29 cellular contexts compared by ENCODE assay signal in genomic region chr2:8673381-8673780, GRCh38.
"Had no signal": no experiment of that assay in that cellular context is flagged by ENCODE, and none has a peak within 500 bp of the region (broad histone marks: within the 10 kb centered on the region; RNA-seq: fewer than 3 reads in every experiment).

No MANE protein-coding gene starts in this region.

- ATAC-seq: activated CD4-positive, alpha-beta T cell treated with anti-CD3 and anti-CD28 coated beads for 36 hours; activated CD4-positive, CD25-positive, alpha-beta regulatory T cell treated with anti-CD3 and anti-CD28 coated beads, Interleukin-2, amount 50 U/mL, for 24 hours; activated CD8-positive, alpha-beta memory T cell treated with anti-CD3 and anti-CD28 coated beads, Interleukin-2, amount 10 ng/mL, durations not matched to agents 7 days and 5 days; activated CD8-positive, alpha-beta T cell treated with anti-CD3 and anti-CD28 coated beads, Interleukin-2, amount 10 ng/mL, durations not matched to agents 7 days and 5 days; activated naive CD8-positive, alpha-beta T cell treated with anti-CD3 and anti-CD28 coated beads, Interleukin-2, amount 50 U/mL, for 24 hours; WTC11 had no signal

- H3K27me3 ChIP-seq: ascending aorta, cardiac muscle cell had no signal

- H3K36me3 ChIP-seq: ascending aorta, cardiac muscle cell had no signal

- H3K4me3 ChIP-seq: ascending aorta, cardiac muscle cell had no signal

- DNase-seq: activated CD4-positive, alpha-beta memory T cell treated with anti-CD3 and anti-CD28 coated beads, Interleukin-2, amount 10 ng/mL, durations not matched to agents 7 days and 5 days; activated CD4-positive, alpha-beta T cell treated with anti-CD3 and anti-CD28 coated beads for 1 hour; activated CD4-positive, alpha-beta T cell treated with anti-CD3 and anti-CD28 coated beads for 36 hours; activated CD4-positive, alpha-beta T cell treated with anti-CD3 and anti-CD28 coated beads for 48 hours; activated CD4-positive, alpha-beta T cell treated with anti-CD3 and anti-CD28 coated beads, Interleukin-2, amount 10 ng/mL, durations not matched to agents 7 days and 5 days; activated CD4-positive, alpha-beta T cell treated with anti-CD3 and anti-CD28 coated beads, Interleukin-2, amount 50 U/mL, for 48 hours; activated CD4-positive, CD25-positive, alpha-beta regulatory T cell; activated CD8-positive, alpha-beta memory T cell treated with anti-CD3 and anti-CD28 coated beads for 24 hours; activated CD8-positive, alpha-beta memory T cell treated with anti-CD3 and anti-CD28 coated beads, Interleukin-2, amount 10 ng/mL, durations not matched to agents 7 days and 5 days; activated CD8-positive, alpha-beta memory T cell treated with anti-CD3 and anti-CD28 coated beads, Interleukin-2, amount 50 U/mL, for 48 hours; activated CD8-positive, alpha-beta T cell treated with anti-CD3 and anti-CD28 coated beads, Interleukin-2, amount 10 ng/mL, durations not matched to agents 7 days and 5 days; activated gamma-delta T cell; activated naive CD4-positive, alpha-beta T cell treated with anti-CD3 and anti-CD28 coated beads, Interleukin-2, amount 10 ng/mL, durations not matched to agents 7 days and 5 days; activated naive CD4-positive, alpha-beta T cell treated with Interleukin-2 at 50 U/mL for 16 hours; activated naive CD8-positive, alpha-beta T cell treated with anti-CD3 and anti-CD28 coated beads, Interleukin-2, amount 10 ng/mL, durations not matched to agents 7 days and 5 days; activated naive CD8-positive, alpha-beta T cell treated with anti-CD3 and anti-CD28 coated beads, Interleukin-2, amount 50 U/mL, for 24 hours; activated T-cell treated with anti-CD3 and anti-CD28 coated beads, Interleukin-2, amount 50 U/mL, for 24 hours; amygdala; anterior cingulate cortex; caudate nucleus; cerebellar nuclear complex; T-helper 1 cell; T-helper 2 cell; T-helper 9 cell had no signal

- H3K27ac ChIP-seq: ascending aorta, cardiac muscle cell, VCaP had no signal
